15 cellular contexts compared by ENCODE assay signal in genomic region chr1:183414365-183414764, GRCh38. TPM values are rescaled to one million over a fixed set of nuclear protein-coding genes. Genes with fewer than 3 reads are reported as not detected.
A peak's percentile ranks its signal among the peaks of the same experiment; 100 is the strongest.
DNase-seq lines count a peak whose midpoint lies in the region; ATAC-seq and TF ChIP-seq lines count a peak whose summit lies in the region.
"Had no signal": no experiment of that assay in that cellular context is flagged by ENCODE, and none has a peak within 500 bp of the region (broad histone marks: within the 10 kb centered on the region; RNA-seq: fewer than 3 reads in every experiment).

No MANE protein-coding gene starts in this region.

- H3K9me3 ChIP-seq in PC-3 (ENCODE audit: low read length) (no peaks in the 10 kb centered on the region), spleen (no peaks in the 10 kb centered on the region)

- no peak overlapping the region for H2AFZ ChIP-seq in PC-3 (ENCODE audit: low read length)

- POLR2A ChIA-PET in PC-3 (lab: Charles Lee; ENCODE audit: unreplicated experiment), result no interaction called here

- TF ChIP-seq CTCF in PC-3 (conservative IDR thresholded peaks at IDR 0.05; ENCODE audit: low read depth, low read length), result no peak
- TF ChIP-seq CTCF in spleen (IDR thresholded peaks at IDR 0.05 in 8 of 11, conservative IDR thresholded peaks at IDR 0.05 in 3 of 11), result no peak

- H3K79me2 ChIP-seq in PC-3 (ENCODE audit: low read length), result peaks cover 28% of the 10 kb centered on the region

- BruUV-seq in PC-3 (replicated peaks; lab: Mats Ljungman, UMichigan), result no TSS peak

- H3F3A ChIP-seq in PC-3 (ENCODE audit: low read length, unreplicated experiment), result no peaks in the 10 kb centered on the region

- no peak overlapping the region for H3K9ac ChIP-seq in PC-3 (ENCODE audit: low read length)
- H3K9ac ChIP-seq: BLaER1 had no signal

- H3K27me3 ChIP-seq in PC-3 (ENCODE audit: low read length) (no peaks in the 10 kb centered on the region), spleen (replicated peaks in 1 of 7) (peaks cover 4 to 58% (median 41%) of the 10 kb centered on the region in 7 donors)
- H3K27me3 ChIP-seq: BLaER1 had no signal

- H3K4me1 ChIP-seq in PC-3 (ENCODE audit: insufficient read depth, low read length) (peaks cover 33% of the 10 kb centered on the region), spleen (peaks cover 9 to 27% (median 20%) of the 10 kb centered on the region in 6 donors)
- H3K4me1 ChIP-seq: BLaER1 had no signal

- intact Hi-C loops in PC-3 (cut with micrococcal nuclease) (no loop called here), spleen (cut with DNase I; ENCODE audit: low total_unique reads) (no loop called here)

- H3K4me3 ChIP-seq in PC-3 (ENCODE audit: low read length) (no peak overlapping the region), spleen (no peak overlapping the region)
- H3K4me3 ChIP-seq: BLaER1, K562 had no signal

- H3K27ac ChIP-seq in PC-3 (ENCODE audit: low read length) (peak overlapping the region; percentile 2; the same call in 1 of the 2 replicates), spleen (no peak overlapping the region)
- H3K27ac ChIP-seq: BLaER1 had no signal

- CTCF ChIA-PET in PC-3 (lab: Charles Lee), result no interaction called here

- no peaks in the 10 kb centered on the region for H3K9me2 ChIP-seq in PC-3 (replicated peaks; ENCODE audit: low read length)

- TF ChIP-seq POLR2A in spleen (IDR thresholded peaks at IDR 0.05), result no peak

- ATAC-seq in PC-3 (peak; percentile 14; the same call in 1 of the 2 replicates), HG02763 (IDR thresholded peaks at IDR 0.05; ENCODE audit: unreplicated experiment) (no peak)
- ATAC-seq: CD8-positive, alpha-beta T cell; K562 had no signal

- DNase-seq in HCEC 1CT (peak; percentile 47), PC-3 (peak; percentile 67), fibroblast of peridontal ligament (ENCODE audit: extremely low read depth) (peak; percentile 12), Ammon's horn (ENCODE audit: low spot score) (no peak), spleen (no peak)
- DNase-seq: AML-193; Calu3; CD8-positive, alpha-beta T cell; GOT3; H7; IMR-90 had no signal

- H4K20me1 ChIP-seq in PC-3 (ENCODE audit: low read length), result no peaks in the 10 kb centered on the region
- H4K20me1 ChIP-seq: BLaER1 had no signal

- H3K4me2 ChIP-seq in PC-3 (ENCODE audit: low read length), result no peak overlapping the region
- H3K4me2 ChIP-seq: BLaER1 had no signal

- H3K36me3 ChIP-seq in PC-3 (ENCODE audit: low read depth, low read length), result no peaks in the 10 kb centered on the region
- no peaks in the 10 kb centered on the region for H3K36me3 ChIP-seq in spleen
- H3K36me3 ChIP-seq: BLaER1 had no signal

RNA-seq across cellular contexts. Expression of gene NMNAT2, which starts 3.8 kb away (rescaled TPM):
- total RNA-seq in PC-3 (2014; rRNA removed) (6.0 and 6.6 TPM in 2 replicates), spleen (1 to 10 TPM in 1 of 7 donors, under 1 TPM in 6; 0.13 to 1.7 (median 0.21) TPM)
- under 1 TPM; 0.05 to 0.10 (median 0.07) TPM for polyA plus RNA-seq in spleen
- total RNA-seq: CD8-positive, alpha-beta T cell; HT-29; K562 had no signal
- polyA plus RNA-seq: K562 had no signal

RNA-seq across cellular contexts. Expression of gene SMG7, which starts 57.9 kb away (rescaled TPM):
- 25.5 and 38.4 TPM in 2 replicates for total RNA-seq in PC-3 (2014; rRNA removed)
- 100 to 1,000 TPM in 1 of 7 donors, 10 to 100 TPM in 6; 51.7 to 116 (median 68.8) TPM for total RNA-seq in spleen
- 10 to 100 TPM; 14.1 to 18.3 (median 14.6) TPM for polyA plus RNA-seq in spleen

Comparison
In these comparisons a context has a peak if more than half of its experiments do, and no peak if none do; other contexts are left out.
1. DNase-seq: peak in HCEC 1CT (single experiment), PC-3 (single experiment) and fibroblast of peridontal ligament (single experiment); none in Ammon's horn (single experiment) and spleen (single experiment).